2 cellular contexts compared by ENCODE assay signal in the genomic region with DNA sequence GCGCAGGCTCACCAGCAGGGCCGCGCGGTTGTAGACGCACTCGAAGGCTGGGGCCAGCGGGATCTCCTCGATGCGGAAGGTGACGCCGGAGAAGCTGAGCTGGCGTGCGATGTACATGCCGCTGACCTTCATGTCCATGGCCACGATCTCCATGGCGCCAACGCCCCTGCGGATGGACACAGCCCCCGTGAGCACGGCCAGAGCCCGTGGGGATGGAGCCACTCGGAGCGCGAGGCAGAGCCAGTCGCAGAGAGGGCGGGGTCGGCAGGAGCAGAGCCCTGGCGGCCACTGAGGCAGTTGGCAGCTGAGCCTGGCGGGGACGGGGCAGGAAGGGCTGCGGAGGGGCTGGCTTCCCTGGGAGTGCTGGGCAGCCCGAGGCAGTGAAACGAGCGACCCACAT.
TF ChIP-seq lines count a peak whose summit lies in the region.

No MANE protein-coding gene starts in this region.

TF ChIP-seq in HEK293, 187 proteins besides CTCF, POLR2A, EP300 and RAD21:
- TF ChIP-seq ZNF600 (tag by site-specific recombination; IDR thresholded peaks at IDR 0.05) (0 out of 2 replicates have a peak, but pooled peaks have one; percentile 41), ZSCAN30 (tag by site-specific recombination; IDR thresholded peaks at IDR 0.05) (no peak)
- TF ChIP-seq, protein P1, sequence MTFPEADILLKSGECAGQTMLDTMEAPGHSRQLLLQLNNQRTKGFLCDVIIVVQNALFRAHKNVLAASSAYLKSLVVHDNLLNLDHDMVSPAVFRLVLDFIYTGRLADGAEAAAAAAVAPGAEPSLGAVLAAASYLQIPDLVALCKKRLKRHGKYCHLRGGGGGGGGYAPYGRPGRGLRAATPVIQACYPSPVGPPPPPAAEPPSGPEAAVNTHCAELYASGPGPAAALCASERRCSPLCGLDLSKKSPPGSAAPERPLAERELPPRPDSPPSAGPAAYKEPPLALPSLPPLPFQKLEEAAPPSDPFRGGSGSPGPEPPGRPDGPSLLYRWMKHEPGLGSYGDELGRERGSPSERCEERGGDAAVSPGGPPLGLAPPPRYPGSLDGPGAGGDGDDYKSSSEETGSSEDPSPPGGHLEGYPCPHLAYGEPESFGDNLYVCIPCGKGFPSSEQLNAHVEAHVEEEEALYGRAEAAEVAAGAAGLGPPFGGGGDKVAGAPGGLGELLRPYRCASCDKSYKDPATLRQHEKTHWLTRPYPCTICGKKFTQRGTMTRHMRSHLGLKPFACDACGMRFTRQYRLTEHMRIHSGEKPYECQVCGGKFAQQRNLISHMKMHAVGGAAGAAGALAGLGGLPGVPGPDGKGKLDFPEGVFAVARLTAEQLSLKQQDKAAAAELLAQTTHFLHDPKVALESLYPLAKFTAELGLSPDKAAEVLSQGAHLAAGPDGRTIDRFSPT (tag by site-specific recombination; IDR thresholded peaks at IDR 0.05) = 0 out of 2 replicates have a peak, but pooled peaks have one; percentile 19

TF ChIP-seq in K562, 482 proteins besides CTCF, POLR2A, EP300 and RAD21:
- TF ChIP-seq RAD51 (IDR thresholded peaks at IDR 0.05; ENCODE audit: borderline replicate concordance, low read depth) = no peak
- TF ChIP-seq ZBTB33 (CRISPR knock-in tag; IDR thresholded peaks at IDR 0.05) = peak; percentile 83
TF ChIP-seq in K562: peak in this region for 1.
